ENCODE assay signal across 1 cellular context in genomic region chr17:28737770-28738679, GRCh38.
TF ChIP-seq lines count a peak whose summit lies in the region.

No MANE protein-coding gene starts in this region.

TF ChIP-seq in GM12878, 131 proteins besides CTCF, POLR2A, EP300 and RAD21 (continued from another document and continues in another):
- TF ChIP-seq E2F4 (IDR thresholded peaks at IDR 0.05; ENCODE audit: low read depth, low read length), result no peak
- TF ChIP-seq ASH2L (IDR thresholded peaks at IDR 0.05; ENCODE audit: borderline replicate concordance, low read depth), result 0 out of 2 replicates have a peak, but pooled peaks have one; percentile 25
- TF ChIP-seq ZNF622 (IDR thresholded peaks at IDR 0.05), result no peak
- no peak for TF ChIP-seq BMI1 (IDR thresholded peaks at IDR 0.05; ENCODE audit: borderline replicate concordance)
- no peak for TF ChIP-seq NFYA (IDR thresholded peaks at IDR 0.05; ENCODE audit: borderline replicate concordance, low read depth, low read length)
- no peak for TF ChIP-seq ATF3 (IDR thresholded peaks at IDR 0.05; ENCODE audit: borderline replicate concordance, extremely low read depth, low read depth, low read length)
- TF ChIP-seq ZNF274 (IDR thresholded peaks at IDR 0.05; ENCODE audit: insufficient read depth, insufficient read length), result no peak
- TF ChIP-seq GABPA (IDR thresholded peaks at IDR 0.05; ENCODE audit: low read depth), result no peak
- TF ChIP-seq CBX3 (IDR thresholded peaks at IDR 0.05; ENCODE audit: borderline replicate concordance, low read depth), result no peak
- no peak for TF ChIP-seq E2F8 (IDR thresholded peaks at IDR 0.05; ENCODE audit: low read depth, partially characterized antibody)
- TF ChIP-seq PKNOX1 (IDR thresholded peaks at IDR 0.05), result peak; percentile 34; the same call in 1 of the 2 replicates
- TF ChIP-seq CREM (IDR thresholded peaks at IDR 0.05; ENCODE audit: low read depth), result no peak
- TF ChIP-seq CHD1 (IDR thresholded peaks at IDR 0.05; ENCODE audit: low read depth, low read length), result no peak
- no peak; the same call in 1 of the 2 replicates for TF ChIP-seq HDAC2 (IDR thresholded peaks at IDR 0.05)
- peak; percentile 21 for TF ChIP-seq SKIL (IDR thresholded peaks at IDR 0.05; ENCODE audit: low read depth, poor library complexity, severe bottlenecking)
- TF ChIP-seq HDAC6 (IDR thresholded peaks at IDR 0.05; ENCODE audit: unreplicated experiment), result no peak
- TF ChIP-seq NR2F1 (conservative IDR thresholded peaks at IDR 0.05), result no peak
- TF ChIP-seq SMC3 (IDR thresholded peaks at IDR 0.05; ENCODE audit: borderline replicate concordance, low read length), result peak; percentile 22; the same call in 1 of the 2 replicates
- 0 out of 2 replicates have a peak, but pooled peaks have one; percentile 11 for TF ChIP-seq TCF12 (IDR thresholded peaks at IDR 0.05; ENCODE audit: low read depth, low read length)
- TF ChIP-seq IRF3 (IDR thresholded peaks at IDR 0.05), result no peak
- TF ChIP-seq CREB1 (IDR thresholded peaks at IDR 0.05; ENCODE audit: low read depth), result no peak
- TF ChIP-seq RFX5 (IDR thresholded peaks at IDR 0.05; ENCODE audit: low read depth, low read length), result no peak
- no peak for TF ChIP-seq NRF1 (conservative IDR thresholded peaks at IDR 0.05; ENCODE audit: low read depth, low read length)
- TF ChIP-seq ZBTB11 (CRISPR knock-in tag; IDR thresholded peaks at IDR 0.05), result no peak
- TF ChIP-seq WRNIP1 (IDR thresholded peaks at IDR 0.05; ENCODE audit: borderline replicate concordance, low read depth, low read length), result no peak; the same call in 1 of the 2 replicates
- TF ChIP-seq POU2F2 (IDR thresholded peaks at IDR 0.05; ENCODE audit: borderline replicate concordance, low read depth, low read length), result 0 out of 3 replicates have a peak, but pooled peaks have one; percentile 59
- TF ChIP-seq HSF1 (IDR thresholded peaks at IDR 0.05; ENCODE audit: low read depth, low read length), result no peak
- TF ChIP-seq MAX (IDR thresholded peaks at IDR 0.05; ENCODE audit: low read depth, low read length), result peak; percentile 98
- no peak for TF ChIP-seq SUZ12 (IDR thresholded peaks at IDR 0.05; ENCODE audit: unreplicated experiment)
- TF ChIP-seq KLF5 (IDR thresholded peaks at IDR 0.05; ENCODE audit: partially characterized antibody), result no peak
- peak; percentile 19 for TF ChIP-seq DPF2 (IDR thresholded peaks at IDR 0.05)
- TF ChIP-seq TBL1XR1 (IDR thresholded peaks at IDR 0.05; ENCODE audit: low read depth, low read length), result 0 out of 2 replicates have a peak, but pooled peaks have one; percentile 45
- TF ChIP-seq SUPT20H (IDR thresholded peaks at IDR 0.05; ENCODE audit: borderline replicate concordance, control insufficient read depth, low read depth, low read length), result no peak
- TF ChIP-seq HCFC1 (IDR thresholded peaks at IDR 0.05; ENCODE audit: low read length), result no peak
- TF ChIP-seq CHD4 (IDR thresholded peaks at IDR 0.05), result no peak
- no peak for TF ChIP-seq PBX3 (IDR thresholded peaks at IDR 0.05; ENCODE audit: insufficient replicate concordance, low read depth, low read length)
- peak; percentile 64 for TF ChIP-seq NR2C1 (IDR thresholded peaks at IDR 0.05)
- peak; percentile 77; the same call in 1 of the 2 replicates for TF ChIP-seq PAX8 (IDR thresholded peaks at IDR 0.05)
- peak; percentile 52; the same call in 1 of the 2 replicates for TF ChIP-seq GATAD2B (conservative IDR thresholded peaks at IDR 0.05; ENCODE audit: low read depth)
- no peak for TF ChIP-seq CUX1 (IDR thresholded peaks at IDR 0.05; ENCODE audit: insufficient replicate concordance, low read depth, low read length)
